Comparison of ENCODE assay signal across 9 cellular contexts in the genomic region with DNA sequence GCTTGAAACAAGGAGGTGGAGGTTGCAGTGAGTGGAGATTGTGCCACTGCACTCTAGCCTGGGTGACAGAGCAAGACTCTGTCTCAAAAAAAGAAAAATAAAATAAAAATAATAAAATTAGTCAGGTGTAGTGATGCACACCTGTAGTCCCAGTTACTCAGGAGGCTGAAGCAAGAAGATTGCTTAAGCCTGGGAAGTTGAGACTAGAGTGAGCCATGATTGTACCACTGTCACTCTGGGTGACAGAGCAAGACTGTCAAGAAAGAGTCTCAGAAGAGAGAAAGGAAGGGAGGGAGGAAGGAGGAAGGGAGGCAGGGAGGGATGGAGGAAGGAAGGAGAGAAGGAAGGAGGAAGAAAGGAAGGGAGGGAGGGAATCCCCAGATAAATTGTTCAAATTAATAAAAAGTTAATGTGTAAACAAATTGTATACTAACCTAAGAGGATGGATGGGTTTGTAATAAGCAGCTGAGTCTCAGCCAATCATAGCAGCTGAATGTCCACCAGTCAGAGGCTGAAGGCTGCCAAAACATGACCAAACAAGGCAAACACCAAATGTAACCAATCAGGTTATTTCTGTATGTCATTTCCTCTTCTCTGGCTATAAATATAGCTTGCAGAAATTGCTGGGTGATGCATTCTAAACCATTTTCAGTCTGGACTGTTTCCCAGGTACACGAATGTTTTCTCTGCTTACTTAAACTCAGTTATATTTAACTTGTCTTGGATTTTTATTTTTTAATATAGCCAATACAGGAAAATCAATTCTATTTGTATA. TPM values are rescaled to one million over a fixed set of nuclear protein-coding genes. Genes with fewer than 3 reads are reported as not detected.
DNase-seq lines count a peak whose midpoint lies in the region; ATAC-seq and TF ChIP-seq lines count a peak whose summit lies in the region.
"Had no signal": no experiment of that assay in that cellular context is flagged by ENCODE, and none has a peak within 500 bp of the region (broad histone marks: within the 10 kb centered on the region; RNA-seq: fewer than 3 reads in every experiment).

No MANE protein-coding gene starts in this region.

- POLR2A ChIA-PET in RWPE1 (lab: Yijun Ruan, JAX; ENCODE audit: low non-redundant PET): no interaction called here

- intact Hi-C loops in esophagus squamous epithelium (cut with DNase I): no loop called here

- CTCF ChIA-PET in RWPE1 (lab: Yijun Ruan, JAX): no interaction called here

- 17 to 25% methylated on average over 1 of the region's 1 CpG for WGBS in esophagus squamous epithelium, 2 donors

- H3K4me1 ChIP-seq in esophagus squamous epithelium: peaks cover under 1 to 48% (median 3%) of the 10 kb centered on the region in 3 donors

- H3K36me3 ChIP-seq in esophagus squamous epithelium: no peaks in the 10 kb centered on the region

- DNase-seq in H4 (ENCODE audit: low spot score): peak; percentile 82
- DNase-seq in RWPE1 (ENCODE audit: low spot score): peak; percentile 56
- no peak for DNase-seq in esophagus squamous epithelium (lab: John Stamatoyannopoulos, UW)
- DNase-seq in HuH-7.5 (ENCODE audit: low spot score): no peak
- DNase-seq in stimulated activated CD4-positive, alpha-beta T cell treated with anti-CD3 and anti-CD28 coated beads, Interleukin-4, amount 100 ng/mL, for 24 hours: no peak
- DNase-seq: GOT3 had no signal

- TF ChIP-seq POLR2A in esophagus squamous epithelium (IDR thresholded peaks at IDR 0.05): no peak

- peak overlapping the region; percentile 25 for H3K27ac ChIP-seq in C4-2B
- peak overlapping the region; percentile 99 for H3K27ac ChIP-seq in RWPE1
- peak overlapping the region in 3 of 4 donors; percentile 48 to 68 (median 59) for H3K27ac ChIP-seq in esophagus squamous epithelium

- TF ChIP-seq CTCF in C4-2B (conservative IDR thresholded peaks at IDR 0.05): no peak
- no peak for TF ChIP-seq CTCF in RWPE1 (conservative IDR thresholded peaks at IDR 0.05; ENCODE audit: low read depth)
- TF ChIP-seq CTCF in esophagus squamous epithelium (IDR thresholded peaks at IDR 0.05): no peak

- H3K27me3 ChIP-seq in esophagus squamous epithelium: no peaks in the 10 kb centered on the region

- H3K9me3 ChIP-seq in esophagus squamous epithelium: no peaks in the 10 kb centered on the region

- ATAC-seq in GM21423 (IDR thresholded peaks at IDR 0.05; ENCODE audit: unreplicated experiment) (no peak), GM18867 (IDR thresholded peaks at IDR 0.05; ENCODE audit: unreplicated experiment) (no peak)

- no peak overlapping the region for H3K4me3 ChIP-seq in esophagus squamous epithelium

RNA-seq across cellular contexts. Expression of a gene that starts 6.1 kb away (rescaled TPM):
- 42.8 and 46.1 TPM in 2 replicates for total RNA-seq in H4 (2014; rRNA removed; shearing (Covaris generic))
- total RNA-seq in esophagus squamous epithelium: 10 to 100 TPM; 15.3 to 35.0 (median 23.3) TPM

RNA-seq across cellular contexts. Expression of a gene that starts 38.3 kb away (rescaled TPM):
- 0.10 TPM in 1 of 2 replicates, not detected in the other for total RNA-seq in H4 (2014; rRNA removed; shearing (Covaris generic))
- total RNA-seq in esophagus squamous epithelium: 1 to 10 TPM in 3 of 4 donors, under 1 TPM in 1; 0.79 to 5.0 (median 1.6) TPM

RNA-seq across cellular contexts. Expression of a gene that starts 41.4 kb away (rescaled TPM):
- total RNA-seq in H4 (2014; rRNA removed; shearing (Covaris generic)): 2.4 and 4.4 TPM in 2 replicates
- total RNA-seq in esophagus squamous epithelium: 10 to 100 TPM in 1 of 4 donors, 1 to 10 TPM in 3; 5.5 to 19.3 (median 7.3) TPM

RNA-seq across cellular contexts. Expression of a gene that starts 48.8 kb away (rescaled TPM):
- total RNA-seq in H4 (2014; rRNA removed; shearing (Covaris generic)): 4.4 and 5.2 TPM in 2 replicates
- total RNA-seq in esophagus squamous epithelium: 100 to 1,000 TPM; 147 to 313 (median 172) TPM

Comparison
In these comparisons a context has a peak if more than half of its experiments do, and no peak if none do; other contexts are left out.
1. H3K27ac ChIP-seq: peak in every context shown above with its lines; median percentile 99 in RWPE1; 59 in esophagus squamous epithelium; 25 in C4-2B.
2. DNase-seq: peak in H4 (single experiment) and RWPE1 (single experiment); none in esophagus squamous epithelium (single experiment), HuH-7.5 (single experiment) and stimulated activated CD4-positive, alpha-beta T cell treated with anti-CD3 and anti-CD28 coated beads, Interleukin-4, amount 100 ng/mL, for 24 hours (single experiment).